Comparison of ENCODE assay signal across 1 cellular context in genomic region chr9:137388589-137389427, GRCh38.
TF ChIP-seq lines count a peak whose summit lies in the region.

No MANE protein-coding gene starts in this region.

TF ChIP-seq in endothelial cell of umbilical vein, 7 proteins besides CTCF, POLR2A, EP300 and RAD21:
- TF ChIP-seq POLR2AphosphoS5 (IDR thresholded peaks at IDR 0.05; ENCODE audit: insufficient read depth, low read depth, low read length) (no peak), MYC (IDR thresholded peaks at IDR 0.05; ENCODE audit: low read depth, low read length) (no peak), JUN (IDR thresholded peaks at IDR 0.05; ENCODE audit: borderline replicate concordance, insufficient read depth, insufficient read length, low read depth) (no peak)
